Comparison of ENCODE assay signal across 1 cellular context in the genomic region with DNA sequence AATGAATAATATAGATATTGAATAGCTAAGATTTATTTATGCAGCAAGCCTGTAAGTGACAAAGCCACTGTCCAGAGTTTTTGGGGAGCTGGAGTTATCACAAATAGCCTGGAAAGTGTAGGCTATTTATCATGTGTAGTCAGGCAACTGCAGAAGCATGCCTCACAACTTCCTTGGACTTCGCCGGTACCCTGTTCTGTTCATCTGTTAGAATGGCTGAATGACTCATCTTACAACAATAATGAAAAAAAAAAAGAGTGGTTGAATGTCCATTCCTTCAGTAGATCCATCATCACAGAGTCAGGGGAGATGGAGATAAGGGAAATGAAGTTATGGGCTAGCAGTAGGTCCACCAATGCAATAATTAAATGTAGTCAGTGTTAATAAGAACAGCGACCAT.
TF ChIP-seq lines count a peak whose summit lies in the region.

No MANE protein-coding gene starts in this region.

TF ChIP-seq in endothelial cell of umbilical vein, 7 proteins besides CTCF, POLR2A, EP300 and RAD21:
- TF ChIP-seq, protein P1, sequence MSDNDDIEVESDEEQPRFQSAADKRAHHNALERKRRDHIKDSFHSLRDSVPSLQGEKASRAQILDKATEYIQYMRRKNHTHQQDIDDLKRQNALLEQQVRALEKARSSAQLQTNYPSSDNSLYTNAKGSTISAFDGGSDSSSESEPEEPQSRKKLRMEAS (IDR thresholded peaks at IDR 0.05; ENCODE audit: insufficient read depth, insufficient read length) = no peak
- peak; percentile 5 for TF ChIP-seq JUN (IDR thresholded peaks at IDR 0.05; ENCODE audit: borderline replicate concordance, insufficient read depth, insufficient read length, low read depth)
- TF ChIP-seq FOS (IDR thresholded peaks at IDR 0.05; ENCODE audit: borderline replicate concordance, insufficient read depth, low read length) = peak; percentile 48
